ENCODE assay signal across 8 cellular contexts in the genomic region with DNA sequence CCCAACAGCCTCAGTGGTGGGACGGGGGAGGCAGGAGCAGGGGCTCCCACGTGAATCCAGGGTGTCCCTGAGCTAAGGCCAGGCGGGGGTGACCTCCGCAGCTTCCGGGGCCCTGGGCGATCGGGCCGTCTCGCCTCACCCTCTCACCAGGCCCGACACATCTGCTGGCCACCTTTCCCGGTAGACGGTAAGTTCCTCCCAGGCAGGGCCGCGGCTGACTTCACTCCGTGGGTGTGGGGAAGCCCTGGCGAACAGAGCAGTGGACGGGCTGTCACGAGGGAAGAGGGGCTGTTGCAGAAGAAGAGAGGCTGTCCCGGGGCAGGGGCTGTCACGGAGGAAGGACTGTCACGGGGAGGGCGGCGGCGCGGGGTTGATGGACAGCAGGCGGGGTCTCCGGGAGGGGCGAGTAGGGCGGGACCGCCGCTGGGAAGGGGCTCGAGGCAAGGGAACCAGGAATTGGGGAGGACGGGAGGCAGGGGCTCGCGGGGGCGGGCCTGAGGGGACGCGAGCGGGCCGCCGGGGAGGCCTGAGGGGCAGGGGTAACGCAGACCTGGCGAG. TPM values are rescaled to one million over a fixed set of nuclear protein-coding genes. Genes with fewer than 3 reads are reported as not detected.
DNase-seq lines count a peak whose midpoint lies in the region; ATAC-seq and TF ChIP-seq lines count a peak whose summit lies in the region.
"Had no signal": no experiment of that assay in that cellular context is flagged by ENCODE, and none has a peak within 500 bp of the region (broad histone marks: within the 10 kb centered on the region; RNA-seq: fewer than 3 reads in every experiment).

No MANE protein-coding gene starts in this region.

- no peaks in the 10 kb centered on the region for H3K27me3 ChIP-seq in iPS-15b (ENCODE audit: control insufficient read depth, insufficient read depth, low read length)

- DNase-seq in GM12865 (ENCODE audit: low read depth) (no peak), HCEC 1CT (no peak), mesenteric fat pad (ENCODE audit: low spot score) (no peak)

- H3K9me3 Mint-ChIP-seq in stimulated activated naive CD8-positive, alpha-beta T cell treated with anti-CD3 and anti-CD28 coated beads, Interleukin-15, Interleukin-2, amounts not matched to agents 100 ng/mL and 50 ng/mL, for 24 hours, result no peaks in the 10 kb centered on the region

- peaks cover 27% of the 10 kb centered on the region for H3K4me1 Mint-ChIP-seq in stimulated activated naive CD8-positive, alpha-beta T cell treated with anti-CD3 and anti-CD28 coated beads, Interleukin-15, Interleukin-2, amounts not matched to agents 100 ng/mL and 50 ng/mL, for 24 hours (ENCODE audit: low read depth)

- H3K27me3 Mint-ChIP-seq in stimulated activated naive CD8-positive, alpha-beta T cell treated with anti-CD3 and anti-CD28 coated beads, Interleukin-15, Interleukin-2, amounts not matched to agents 100 ng/mL and 50 ng/mL, for 24 hours, result no peaks in the 10 kb centered on the region

- H3K36me3 Mint-ChIP-seq in stimulated activated naive CD8-positive, alpha-beta T cell treated with anti-CD3 and anti-CD28 coated beads, Interleukin-15, Interleukin-2, amounts not matched to agents 100 ng/mL and 50 ng/mL, for 24 hours (ENCODE audit: low read depth), result peaks cover 24% of the 10 kb centered on the region

- TF ChIP-seq CTCF in GM12865 (IDR thresholded peaks at IDR 0.05; ENCODE audit: insufficient read depth, low read depth, low read length, missing control alignments), result no peak
- no peak for TF ChIP-seq CTCF in WI38 (IDR thresholded peaks at IDR 0.05; ENCODE audit: low read depth, low read length)

- H3K4me3 ChIP-seq in GM12865 (ENCODE audit: low read depth, low read length) (peak overlapping the region; percentile 97), WI38 (ENCODE audit: low read depth, low read length) (peak overlapping the region; percentile 74), iPS-15b (ENCODE audit: low read depth, low read length) (peak overlapping the region; percentile 84)

- H3K4me3 Mint-ChIP-seq in stimulated activated naive CD8-positive, alpha-beta T cell treated with anti-CD3 and anti-CD28 coated beads, Interleukin-15, Interleukin-2, amounts not matched to agents 100 ng/mL and 50 ng/mL, for 24 hours, result peak overlapping the region; percentile 88

- peak overlapping the region; percentile 84 for H3K27ac Mint-ChIP-seq in stimulated activated naive CD8-positive, alpha-beta T cell treated with anti-CD3 and anti-CD28 coated beads, Interleukin-15, Interleukin-2, amounts not matched to agents 100 ng/mL and 50 ng/mL, for 24 hours

- H3K4me1 ChIP-seq in iPS-15b (ENCODE audit: control insufficient read depth, insufficient read depth, low read length), result peaks cover 14% of the 10 kb centered on the region

- peak; percentile 9 for ATAC-seq in HG02885 (IDR thresholded peaks at IDR 0.05; ENCODE audit: poor library complexity, unreplicated experiment)

- H3K36me3 ChIP-seq in iPS-15b (ENCODE audit: control insufficient read depth, insufficient read depth, low read length), result peaks cover 34% of the 10 kb centered on the region

- H3K9ac ChIP-seq in iPS-15b (ENCODE audit: low read depth, low read length), result peak overlapping the region; percentile 79

- no peaks in the 10 kb centered on the region for H3K9me3 ChIP-seq in iPS-15b (ENCODE audit: control insufficient read depth, insufficient read depth, low read length)

RNA-seq across cellular contexts. Expression of a gene that starts 0.5 kb away (rescaled TPM):
- total RNA-seq in mesenteric fat pad, result 0.58 TPM

RNA-seq across cellular contexts. Expression of a gene that starts 10.6 kb away (rescaled TPM):
- total RNA-seq in mesenteric fat pad, result 4.5 TPM

RNA-seq across cellular contexts. Expression of a gene that starts 15.7 kb away (rescaled TPM):
- total RNA-seq in mesenteric fat pad, result not detected

RNA-seq across cellular contexts. Expression of a gene that starts 33.0 kb away (rescaled TPM):
- not detected for total RNA-seq in mesenteric fat pad
- total RNA-seq: activated CD8-positive, alpha-beta memory T cell treated with anti-CD3 and anti-CD28 coated beads for 36 hours had no signal

RNA-seq across cellular contexts. Expression of a gene that starts 38.2 kb away (rescaled TPM):
- not detected for total RNA-seq in mesenteric fat pad
- total RNA-seq: activated CD8-positive, alpha-beta memory T cell treated with anti-CD3 and anti-CD28 coated beads for 36 hours had no signal
